In the genomic region with DNA sequence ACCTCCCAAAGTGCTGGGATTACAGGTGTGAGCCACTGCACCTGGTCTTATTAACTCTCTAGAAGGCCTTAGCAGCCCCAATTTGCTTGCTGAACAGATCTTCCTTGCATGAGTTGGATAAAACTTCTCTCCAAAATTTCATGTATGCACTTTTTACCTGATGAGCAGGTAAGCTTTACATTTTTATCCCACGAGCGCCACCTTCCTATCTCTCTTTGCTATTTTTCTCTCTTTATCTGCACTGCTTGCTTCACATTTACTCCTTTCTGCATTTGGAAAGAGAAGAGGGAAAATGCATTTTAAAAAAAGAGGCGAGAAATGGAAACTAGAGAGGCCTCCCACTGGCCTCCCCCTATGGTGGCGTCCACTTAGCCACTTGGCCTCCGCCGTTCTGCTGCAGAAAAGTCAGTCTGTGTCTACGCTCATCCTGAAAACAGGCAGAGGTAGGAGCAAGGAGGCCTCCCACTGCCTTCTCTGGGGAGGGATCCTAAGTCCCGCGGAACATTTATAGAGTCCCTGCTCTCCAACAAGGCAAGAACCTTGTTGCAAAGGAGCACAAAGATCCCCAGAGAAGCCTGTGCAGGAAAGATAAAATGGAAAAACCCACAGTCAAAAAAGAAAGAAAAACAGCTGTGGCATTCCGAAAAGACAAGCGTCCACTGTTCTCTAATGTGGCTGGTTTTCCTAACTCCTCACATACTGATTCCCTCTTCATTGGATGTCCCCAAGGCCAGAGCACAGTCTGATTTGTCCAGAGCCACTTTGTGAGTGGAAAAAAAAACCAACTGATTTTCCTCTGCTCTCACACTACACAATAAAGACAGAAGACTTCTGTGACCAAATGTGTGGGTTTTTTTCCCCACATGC, we compare ENCODE assay signal across 15 cellular contexts.
DNase-seq lines count a peak whose midpoint lies in the region; ATAC-seq and TF ChIP-seq lines count a peak whose summit lies in the region.
"Had no signal": no experiment of that assay in that cellular context is flagged by ENCODE, and none has a peak within 500 bp of the region (broad histone marks: within the 10 kb centered on the region; RNA-seq: fewer than 3 reads in every experiment).

No MANE protein-coding gene starts in this region.

- no peaks in the 10 kb centered on the region for H3K27me3 ChIP-seq in heart right ventricle
- H3K27me3 ChIP-seq: neutrophil had no signal

- H3K27me3 Mint-ChIP-seq in progenitor cell of endocrine pancreas: no peaks in the 10 kb centered on the region
- H3K27me3 Mint-ChIP-seq in activated naive CD8-positive, alpha-beta T cell treated with anti-CD3 and anti-CD28 coated beads for 36 hours: no peaks in the 10 kb centered on the region
- no peaks in the 10 kb centered on the region for H3K27me3 Mint-ChIP-seq in stimulated activated memory B cell treated with anti-CD40 and anti-IgM and Interleukin-4, amounts not matched to agents 10 μg/mL and 1 μg/mL and 100 μg/mL, for 72 hours

- H3K36me3 Mint-ChIP-seq in progenitor cell of endocrine pancreas (ENCODE audit: insufficient read depth): no peaks in the 10 kb centered on the region
- H3K36me3 Mint-ChIP-seq in activated naive CD8-positive, alpha-beta T cell treated with anti-CD3 and anti-CD28 coated beads for 36 hours: no peaks in the 10 kb centered on the region
- H3K36me3 Mint-ChIP-seq in stimulated activated memory B cell treated with anti-CD40 and anti-IgM and Interleukin-4, amounts not matched to agents 10 μg/mL and 1 μg/mL and 100 μg/mL, for 72 hours: no peaks in the 10 kb centered on the region
- H3K36me3 Mint-ChIP-seq: CD4-positive, CD25-positive, alpha-beta regulatory T cell had no signal

- peak; percentile 31 for DNase-seq in HPDE6-E6E7 (ENCODE audit: extremely low spot score)
- DNase-seq in heart right ventricle: no peak
- DNase-seq in progenitor cell of endocrine pancreas (ENCODE audit: low spot score, unreplicated experiment): no peak
- DNase-seq in activated naive CD8-positive, alpha-beta T cell treated with anti-CD3 and anti-CD28 coated beads for 36 hours: no peak
- DNase-seq: activated CD8-positive, alpha-beta T cell treated with anti-CD3 and anti-CD28 coated beads, Interleukin-2, amount 10 ng/mL, durations not matched to agents 7 days and 5 days; activated naive CD4-positive, alpha-beta T cell treated with anti-CD3 and anti-CD28 coated beads for 36 hours; CD4-positive, CD25-positive, alpha-beta regulatory T cell; kidney glomerular epithelial cell; NCI-H146; stimulated activated naive CD8-positive, alpha-beta T cell treated with anti-CD3 and anti-CD28 coated beads, Interleukin-15, Interleukin-2, amounts not matched to agents 100 U/mL and 50 U/mL, for 24 hours had no signal

- H3K27ac Mint-ChIP-seq in progenitor cell of endocrine pancreas: peak overlapping the region; percentile 16
- H3K27ac Mint-ChIP-seq in activated naive CD8-positive, alpha-beta T cell treated with anti-CD3 and anti-CD28 coated beads for 36 hours: no peak overlapping the region
- no peak overlapping the region for H3K27ac Mint-ChIP-seq in stimulated activated memory B cell treated with anti-CD40 and anti-IgM and Interleukin-4, amounts not matched to agents 10 μg/mL and 1 μg/mL and 100 μg/mL, for 72 hours
- H3K27ac Mint-ChIP-seq: activated CD8-positive, alpha-beta T cell treated with anti-CD3 and anti-CD28 coated beads, Interleukin-2, amount 10 ng/mL, durations not matched to agents 7 days and 5 days; activated naive CD4-positive, alpha-beta T cell treated with anti-CD3 and anti-CD28 coated beads for 36 hours had no signal

- peak overlapping the region; percentile 94 for H3K27ac ChIP-seq in angular gyrus (ENCODE audit: low read depth, low read length)
- H3K27ac ChIP-seq in heart right ventricle: peak overlapping the region in 6 of 10 donors; percentile 2 to 49 (median 26)
- H3K27ac ChIP-seq: neutrophil had no signal

- H3K9me3 ChIP-seq in heart right ventricle: no peaks in the 10 kb centered on the region
- H3K9me3 ChIP-seq: neutrophil had no signal

- ATAC-seq in heart right ventricle: peak in 7 of 8 donors; percentile 43 to 76 (median 57)
- ATAC-seq in stimulated activated memory B cell treated with anti-CD40 and anti-IgM and Interleukin-4, amounts not matched to agents 10 μg/mL and 1 μg/mL and 100 μg/mL, for 72 hours: no peak
- no peak for ATAC-seq in GM19467 (IDR thresholded peaks at IDR 0.05; ENCODE audit: unreplicated experiment)
- ATAC-seq in HG02938 (IDR thresholded peaks at IDR 0.05; ENCODE audit: unreplicated experiment): no peak
- ATAC-seq: activated CD8-positive, alpha-beta T cell treated with anti-CD3 and anti-CD28 coated beads, Interleukin-2, amount 10 ng/mL, durations not matched to agents 7 days and 5 days; stimulated activated naive CD8-positive, alpha-beta T cell treated with anti-CD3 and anti-CD28 coated beads, Interleukin-15, Interleukin-2, amounts not matched to agents 100 U/mL and 50 U/mL, for 24 hours had no signal

- H3K4me1 Mint-ChIP-seq in progenitor cell of endocrine pancreas (ENCODE audit: low read depth): no peaks in the 10 kb centered on the region
- no peaks in the 10 kb centered on the region for H3K4me1 Mint-ChIP-seq in activated naive CD8-positive, alpha-beta T cell treated with anti-CD3 and anti-CD28 coated beads for 36 hours
- H3K4me1 Mint-ChIP-seq in stimulated activated memory B cell treated with anti-CD40 and anti-IgM and Interleukin-4, amounts not matched to agents 10 μg/mL and 1 μg/mL and 100 μg/mL, for 72 hours: no peaks in the 10 kb centered on the region
- H3K4me1 Mint-ChIP-seq: CD4-positive, CD25-positive, alpha-beta regulatory T cell had no signal

- TF ChIP-seq CTCF in heart right ventricle (IDR thresholded peaks at IDR 0.05) (peak in 3 of 9 donors; percentile 6 to 12 (median 9)), progenitor cell of endocrine pancreas (IDR thresholded peaks at IDR 0.05; ENCODE audit: unreplicated experiment) (peak; percentile 45)

- no peak overlapping the region for H3K4me3 Mint-ChIP-seq in progenitor cell of endocrine pancreas (ENCODE audit: low read depth)
- H3K4me3 Mint-ChIP-seq in activated naive CD8-positive, alpha-beta T cell treated with anti-CD3 and anti-CD28 coated beads for 36 hours: no peak overlapping the region
- H3K4me3 Mint-ChIP-seq in stimulated activated memory B cell treated with anti-CD40 and anti-IgM and Interleukin-4, amounts not matched to agents 10 μg/mL and 1 μg/mL and 100 μg/mL, for 72 hours: no peak overlapping the region
- H3K4me3 Mint-ChIP-seq: activated CD8-positive, alpha-beta T cell treated with anti-CD3 and anti-CD28 coated beads, Interleukin-2, amount 10 ng/mL, durations not matched to agents 7 days and 5 days; activated naive CD4-positive, alpha-beta T cell treated with anti-CD3 and anti-CD28 coated beads for 36 hours; CD4-positive, CD25-positive, alpha-beta regulatory T cell had no signal

- no peaks in the 10 kb centered on the region for H3K36me3 ChIP-seq in heart right ventricle
- H3K36me3 ChIP-seq: neutrophil had no signal

- peaks cover 0 to 21% (median 3%) of the 10 kb centered on the region in 9 donors for H3K4me1 ChIP-seq in heart right ventricle

- no peaks in the 10 kb centered on the region for H3K9me3 Mint-ChIP-seq in progenitor cell of endocrine pancreas (ENCODE audit: low read depth)
- no peaks in the 10 kb centered on the region for H3K9me3 Mint-ChIP-seq in activated naive CD8-positive, alpha-beta T cell treated with anti-CD3 and anti-CD28 coated beads for 36 hours
- no peaks in the 10 kb centered on the region for H3K9me3 Mint-ChIP-seq in stimulated activated memory B cell treated with anti-CD40 and anti-IgM and Interleukin-4, amounts not matched to agents 10 μg/mL and 1 μg/mL and 100 μg/mL, for 72 hours
- H3K9me3 Mint-ChIP-seq: activated naive CD4-positive, alpha-beta T cell treated with anti-CD3 and anti-CD28 coated beads for 36 hours; CD4-positive, CD25-positive, alpha-beta regulatory T cell had no signal

- 58 to 62% methylated on average over 11 of the region's 11 CpGs for WGBS in heart right ventricle, 2 donors

- intact Hi-C loops in heart right ventricle (cut with DNase I): no loop called here

- H3K4me3 ChIP-seq in heart right ventricle: peak overlapping the region in 1 of 10 donors; percentile 21

Comparison
In these comparisons a context has a peak if more than half of its experiments do, and no peak if none do; other contexts are left out.
1. ATAC-seq: peak in heart right ventricle (7 of 8); none in stimulated activated memory B cell treated with anti-CD40 and anti-IgM and Interleukin-4, amounts not matched to agents 10 μg/mL and 1 μg/mL and 100 μg/mL, for 72 hours (single experiment), GM19467 (single experiment) and HG02938 (single experiment).